In genomic region chr14:36105401-36105800, GRCh38 we compare ENCODE assay signal across 13 cellular contexts.
DNase-seq lines count a peak whose midpoint lies in the region; ATAC-seq and TF ChIP-seq lines count a peak whose summit lies in the region.
"Had no signal": no experiment of that assay in that cellular context is flagged by ENCODE, and none has a peak within 500 bp of the region (broad histone marks: within the 10 kb centered on the region; RNA-seq: fewer than 3 reads in every experiment).

No MANE protein-coding gene starts in this region.

- H3K27ac Mint-ChIP-seq in activated T-helper 1 cell treated with anti-CD3 and anti-CD28 coated beads, Interleukin-12 subunit alpha, Interleukin-12 subunit beta, Interleukin-2, Interleukin-4 antibody, amounts not matched to agents 30 ng/mL and 10 ng/mL and 1 ng/mL, durations not matched to agents 14 hours and 24 hours and 36 hours, result no peak overlapping the region
- H3K27ac Mint-ChIP-seq: immature natural killer cell had no signal

- no peaks in the 10 kb centered on the region for H3K9me3 Mint-ChIP-seq in activated T-helper 1 cell treated with anti-CD3 and anti-CD28 coated beads, Interleukin-12 subunit alpha, Interleukin-12 subunit beta, Interleukin-2, Interleukin-4 antibody, amounts not matched to agents 30 ng/mL and 10 ng/mL and 1 ng/mL, durations not matched to agents 14 hours and 24 hours and 36 hours
- H3K9me3 Mint-ChIP-seq: brain had no signal

- H3K27me3 ChIP-seq in AG04450 (ENCODE audit: control insufficient read depth, insufficient read depth, low read length), result no peaks in the 10 kb centered on the region
- H3K27me3 ChIP-seq: tibial artery had no signal

- in situ Hi-C loops in G401 (cut with HindIII; ENCODE audit: low sequenced_read_pairs), result no loop called here

- TF ChIP-seq CTCF in AG04450 (IDR thresholded peaks at IDR 0.05; ENCODE audit: low read depth, low read length), result peak; percentile 11; the same call in 1 of the 2 replicates
- peak; percentile 9 for TF ChIP-seq CTCF in fibroblast of the aortic adventitia (IDR thresholded peaks at IDR 0.05; ENCODE audit: insufficient read depth, low read length)

- H3K9me3 ChIP-seq in AG04450 (ENCODE audit: control insufficient read depth, insufficient read depth, low read length), result no peaks in the 10 kb centered on the region
- H3K9me3 ChIP-seq: tibial artery had no signal

- no peak overlapping the region for H3K4me3 ChIP-seq in AG04450 (ENCODE audit: low read depth, low read length)
- no peak overlapping the region for H3K4me3 ChIP-seq in fibroblast of the aortic adventitia (ENCODE audit: low read depth, low read length)
- H3K4me3 ChIP-seq: tibial artery had no signal

- no peaks in the 10 kb centered on the region for H3K36me3 Mint-ChIP-seq in activated T-helper 1 cell treated with anti-CD3 and anti-CD28 coated beads, Interleukin-12 subunit alpha, Interleukin-12 subunit beta, Interleukin-2, Interleukin-4 antibody, amounts not matched to agents 30 ng/mL and 10 ng/mL and 1 ng/mL, durations not matched to agents 14 hours and 24 hours and 36 hours (ENCODE audit: low read depth)
- H3K36me3 Mint-ChIP-seq: brain, immature natural killer cell had no signal

- peaks cover 12% of the 10 kb centered on the region for H3K27me3 Mint-ChIP-seq in activated T-helper 1 cell treated with anti-CD3 and anti-CD28 coated beads, Interleukin-12 subunit alpha, Interleukin-12 subunit beta, Interleukin-2, Interleukin-4 antibody, amounts not matched to agents 30 ng/mL and 10 ng/mL and 1 ng/mL, durations not matched to agents 14 hours and 24 hours and 36 hours (ENCODE audit: insufficient read depth)

- intact Hi-C loops in activated T-helper 1 cell treated with anti-CD3 and anti-CD28 coated beads, Interleukin-12 subunit alpha, Interleukin-12 subunit beta, Interleukin-2, Interleukin-4 antibody, amounts not matched to agents 30 ng/mL and 10 ng/mL and 1 ng/mL, durations not matched to agents 14 hours and 24 hours and 36 hours (cut with micrococcal nuclease), result no loop called here

- POLR2A ChIA-PET in AG04450 (lab: Yijun Ruan, JAX), result no interaction called here

- no peak overlapping the region for H3K4me3 Mint-ChIP-seq in activated T-helper 1 cell treated with anti-CD3 and anti-CD28 coated beads, Interleukin-12 subunit alpha, Interleukin-12 subunit beta, Interleukin-2, Interleukin-4 antibody, amounts not matched to agents 30 ng/mL and 10 ng/mL and 1 ng/mL, durations not matched to agents 14 hours and 24 hours and 36 hours
- H3K4me3 Mint-ChIP-seq: brain, immature natural killer cell had no signal

- CTCF ChIA-PET in AG04450 (lab: Charles Lee), result no interaction called here

- no peak for DNase-seq in AG04450 (ENCODE audit: low read depth, low spot score)
- DNase-seq in HCEC 1CT, result peak; percentile 7
- peak; percentile 92 for DNase-seq in NCI-H510A treated with DMSO at 0.1 percent for 48 hours (lab: John Stamatoyannopoulos, UW)
- DNase-seq in fibroblast of the aortic adventitia (ENCODE audit: low read depth), result no peak
- DNase-seq in G401 (ENCODE audit: low spot score), result no peak
- DNase-seq in HUDEP-2 (lab: John Stamatoyannopoulos, UW; ENCODE audit: unreplicated experiment in 76 of 76), result no peak
- DNase-seq in activated T-helper 1 cell treated with anti-CD3 and anti-CD28 coated beads, Interleukin-12 subunit alpha, Interleukin-12 subunit beta, Interleukin-2, Interleukin-4 antibody, amounts not matched to agents 30 ng/mL and 10 ng/mL and 1 ng/mL, durations not matched to agents 14 hours and 24 hours and 36 hours (ENCODE audit: low spot score), result no peak
- DNase-seq: activated CD4-positive, alpha-beta T cell treated with anti-CD3 and anti-CD28 coated beads for 1 hour; immature natural killer cell; stimulated activated CD4-positive, alpha-beta T cell treated with anti-CD3 and anti-CD28 coated beads, Interleukin-12 subunit alpha, Interleukin-12 subunit beta, amount 100 ng/mL, for 4 hours; tibial artery had no signal

- no peak overlapping the region for H3K27ac ChIP-seq in AG04450 (ENCODE audit: low read depth, low read length)
- H3K27ac ChIP-seq: tibial artery had no signal

- ATAC-seq in GM21367 (IDR thresholded peaks at IDR 0.05; ENCODE audit: unreplicated experiment), result no peak

- no peaks in the 10 kb centered on the region for H3K4me1 Mint-ChIP-seq in activated T-helper 1 cell treated with anti-CD3 and anti-CD28 coated beads, Interleukin-12 subunit alpha, Interleukin-12 subunit beta, Interleukin-2, Interleukin-4 antibody, amounts not matched to agents 30 ng/mL and 10 ng/mL and 1 ng/mL, durations not matched to agents 14 hours and 24 hours and 36 hours (ENCODE audit: low read depth)
- H3K4me1 Mint-ChIP-seq: brain, immature natural killer cell had no signal

Comparison
In these comparisons a context has a peak if more than half of its experiments do, and no peak if none do; other contexts are left out.
1. DNase-seq: peak in HCEC 1CT (single experiment) and NCI-H510A treated with DMSO at 0.1 percent for 48 hours (single experiment); none in AG04450 (single experiment), fibroblast of the aortic adventitia (single experiment), G401 (single experiment), HUDEP-2 (0 of 76) and activated T-helper 1 cell treated with anti-CD3 and anti-CD28 coated beads, Interleukin-12 subunit alpha, Interleukin-12 subunit beta, Interleukin-2, Interleukin-4 antibody, amounts not matched to agents 30 ng/mL and 10 ng/mL and 1 ng/mL, durations not matched to agents 14 hours and 24 hours and 36 hours (single experiment).